18 cellular contexts compared by ENCODE assay signal in genomic region chr16:66910175-66910940, GRCh38. TPM values are rescaled to one million over a fixed set of nuclear protein-coding genes. Genes with fewer than 3 reads are reported as not detected.
A peak's percentile ranks its signal among the peaks of the same experiment; 100 is the strongest.
DNase-seq lines count a peak whose midpoint lies in the region; ATAC-seq, FAIRE-seq and TF ChIP-seq lines count a peak whose summit lies in the region.
"Had no signal": no experiment of that assay in that cellular context is flagged by ENCODE, and none has a peak within 500 bp of the region (broad histone marks: within the 10 kb centered on the region; RNA-seq: fewer than 3 reads in every experiment).

No MANE protein-coding gene starts in this region.

- no peak for FAIRE-seq in A549 (lab: Jason Lieb, UNC)
- no peak for FAIRE-seq in HepG2 (lab: Jason Lieb, UNC)
- FAIRE-seq: H54, RCC 7860 had no signal

- H3K27ac ChIP-seq in A549 (no peak overlapping the region), PC-9 (no peak overlapping the region), HepG2 (ENCODE audit: extremely low read length, insufficient read depth, low read length) (no peak overlapping the region)

- H3K9ac ChIP-seq in HepG2 (ENCODE audit: insufficient read depth, low read depth, low read length) = no peak overlapping the region

- intact Hi-C loops in PC-9 (cut with micrococcal nuclease; ENCODE audit: unreplicated experiment) = no loop called here
- intact Hi-C loops in HepG2 (cut with micrococcal nuclease; ENCODE audit: unreplicated experiment) = no loop called here

- no peaks in the 10 kb centered on the region for H3K79me2 ChIP-seq in PC-9 (ENCODE audit: low read depth)
- H3K79me2 ChIP-seq in HepG2 (ENCODE audit: insufficient read depth, low read length) = no peaks in the 10 kb centered on the region

- POLR2A ChIA-PET in A549 (lab: Yijun Ruan, JAX) = no interaction called here
- POLR2A ChIA-PET in PC-9 (lab: Charles Lee; ENCODE audit: unreplicated experiment) = no interaction called here
- POLR2A ChIA-PET in HepG2 (lab: Yijun Ruan, JAX) = interaction anchor here (1.2 to 2.2 kb wide), 7 partner anchors 8 to 30 kb away, joined by 3 to 15 read pairs (median 5); partner anchors contain the start of genes CDH16, CIAO2B and PDP2

- CTCF ChIA-PET in A549 (lab: Yijun Ruan, JAX) (interaction anchor here (0.5 to 40.8 kb wide), 12 partner anchors 4 to 290 kb away, joined by 3 to 837 read pairs (median 3); partner anchors contain the start of genes CDH16, NAE1, PDP2 and RRAD), PC-9 (lab: Charles Lee) (interaction anchor here (0.5 kb wide), 1 partner anchor 31 kb away, joined by 7 read pairs; no protein-coding TSS in a partner anchor), HepG2 (lab: Yijun Ruan, JAX; ENCODE audit: low intra/inter-chr PET ratio, low total read pairs) (interaction anchor here (1.7 kb wide), 1 partner anchor 15 kb away, joined by 10 read pairs; no protein-coding TSS in a partner anchor)

- H3F3A ChIP-seq in PC-9 (ENCODE audit: insufficient read depth, low read depth) = no peaks in the 10 kb centered on the region

- no peaks in the 10 kb centered on the region for H3K36me3 ChIP-seq in PC-9 (ENCODE audit: low read depth)
- H3K36me3 ChIP-seq in HepG2 (replicated peaks in 1 of 2; ENCODE audit: control insufficient read depth in 1 of 2, insufficient read depth in 2 of 2, low read length in 2 of 2) = no peaks in the 10 kb centered on the region

- H2AFZ ChIP-seq in PC-9 (no peak overlapping the region), HepG2 (ENCODE audit: low read length) (no peak overlapping the region)

- H3K4me3 ChIP-seq in A549 = no peak overlapping the region
- H3K4me3 ChIP-seq in PC-9 = no peak overlapping the region
- no peak overlapping the region for H3K4me3 ChIP-seq in HepG2 (replicated peaks in 1 of 3; ENCODE audit: insufficient read depth in 1 of 3, low read depth in 2 of 3, low read length in 3 of 3)

- H4K20me1 ChIP-seq in PC-9 (ENCODE audit: insufficient read depth) = no peaks in the 10 kb centered on the region
- no peaks in the 10 kb centered on the region for H4K20me1 ChIP-seq in HepG2 (ENCODE audit: insufficient read depth, low read length)

- ATAC-seq in A549 = peak; percentile 16; a peak in 4 of 6 replicates
- ATAC-seq in HepG2 = no peak

- BruUV-seq in PC-9 (replicated peaks; lab: Mats Ljungman, UMichigan) (no TSS peak), HepG2 (replicated peaks; lab: Mats Ljungman, UMichigan) (no TSS peak)

- TF ChIP-seq RAD21 in A549 (conservative IDR thresholded peaks at IDR 0.05 in 1 of 2, IDR thresholded peaks at IDR 0.05 in 1 of 2) (no peak), HepG2 (CRISPR knock-in tag; IDR thresholded peaks at IDR 0.05) (no peak)

- no peaks in the 10 kb centered on the region for H3K9me2 ChIP-seq in PC-9 (ENCODE audit: insufficient read depth)

- H3K9me3 ChIP-seq in A549 (no peaks in the 10 kb centered on the region), PC-9 (ENCODE audit: insufficient read depth, low read depth) (no peaks in the 10 kb centered on the region), HepG2 (ENCODE audit: low read length) (no peaks in the 10 kb centered on the region)

- DNase-seq in A549 (ENCODE audit: low read depth in 1 of 2, low spot score in 1 of 2) = no peak
- DNase-seq in PC-9 = no peak
- DNase-seq in HepG2 (ENCODE audit: low spot score) = no peak
- DNase-seq in dedifferentiated amniotic fluid mesenchymal stem cell (ENCODE audit: extremely low spot score) = no peak
- no peak for DNase-seq in T1000 (lab: John Stamatoyannopoulos, UW)
- no peak for DNase-seq in NCI-H1694 treated with DMSO at 0.1 percent for 48 hours (lab: John Stamatoyannopoulos, UW)
- DNase-seq: ACHN, AML-193, COR-L47, NCI-H1092, NCI-H2107, NCI-H2227 treated with DMSO at 0.1 percent for 48 hours, NCI-H524, SHP77 treated with DMSO at 0.1 percent for 48 hours had no signal

- TF ChIP-seq EP300 in A549 (IDR thresholded peaks at IDR 0.05) (no peak), HepG2 (IDR thresholded peaks at IDR 0.05; ENCODE audit: low read depth in 2 of 2, low read length in 2 of 2) (no peak), HepG2 (CRISPR knock-in tag; IDR thresholded peaks at IDR 0.05; ENCODE audit: borderline replicate concordance) (no peak)

- TF ChIP-seq POLR2A in A549 (IDR thresholded peaks at IDR 0.05; ENCODE audit: low read length) = no peak
- no peak for TF ChIP-seq POLR2A in HepG2 (IDR thresholded peaks at IDR 0.05; ENCODE audit: insufficient read depth in 1 of 2, low read depth in 2 of 2, low read length in 2 of 2)

- WGBS in A549 (ENCODE audit: missing lambda C conversion rate) = 59% methylated on average over 13 of the region's 14 CpGs
- WGBS in HepG2 (ENCODE audit: low lambda C conversion rate) = 41% methylated on average over 12 of the region's 14 CpGs

- in situ Hi-C loops in HepG2 (cut with HindIII; ENCODE audit: extremely low pct_ligation_motif_present, low pct_unique_long_range_greater_than_20kb) = no loop called here

- no peak for TF ChIP-seq CTCF in A549 (IDR thresholded peaks at IDR 0.05)
- TF ChIP-seq CTCF in PC-9 (conservative IDR thresholded peaks at IDR 0.05) = no peak
- no peak for TF ChIP-seq CTCF in HepG2 (CRISPR knock-in tag; IDR thresholded peaks at IDR 0.05)

- H3K27me3 ChIP-seq in PC-9 (ENCODE audit: insufficient read depth, low read depth) (no peaks in the 10 kb centered on the region), HepG2 (ENCODE audit: control insufficient read depth in 1 of 2, insufficient read depth in 2 of 2, low read length in 2 of 2) (no peaks in the 10 kb centered on the region; a peak in 1 of 5 replicates)

- H3K4me2 ChIP-seq in A549 (no peak overlapping the region), PC-9 (peak overlapping the region; percentile 53; the same call in 1 of the 2 replicates), HepG2 (ENCODE audit: low read depth, low read length) (no peak overlapping the region)

- H3K4me1 ChIP-seq in A549 (peaks cover 8% of the 10 kb centered on the region; the same call in 2 of the 3 replicates), PC-9 (replicated peaks; ENCODE audit: insufficient read depth) (peaks cover 17% of the 10 kb centered on the region), HepG2 (ENCODE audit: insufficient read depth, low read length) (peaks cover 42% of the 10 kb centered on the region)

RNA-seq across cellular contexts. Expression of gene CDH16, which starts 8.3 kb away (rescaled TPM):
- polyA plus RNA-seq in A549 (2011; rRNA removed) (0.18 and 0.37 TPM in 2 replicates), A549 (2017; fragmentation: RNase III; extraction: RNeasy Plus Mini Kit Qiagen cat#74134 plus additional on column Dnase treatment) (0.24 to 0.25 TPM (median 0.25 TPM) in 3 replicates), HepG2 (2011; rRNA removed) (2.7 and 5.3 TPM in 2 replicates)
- 0.08 and 0.09 TPM in 2 replicates for polyA plus RNA-seq in A549 (2012; cell fraction: cytosol; rRNA removed)
- 0.20 and 0.46 TPM in 2 replicates for polyA plus RNA-seq in A549 (2012; cell fraction: nucleus; rRNA removed)
- polyA minus RNA-seq in A549 (2011; rRNA and poly(A)+ RNA removed) = 0.49 and 0.54 TPM in 2 replicates
- total RNA-seq in PC-9 (2021) (not detected in 2 replicates), HepG2 (2016; rRNA removed; fragmentation: Illumina TruSeq; extraction: Trizol) (3.2 and 3.9 TPM in 2 replicates)
- total RNA-seq in HepG2 (2016; cell fraction: cytosol; rRNA removed; fragmentation: Illumina TruSeq; extraction: Trizol; ENCODE audit: low read depth) = 0.30 and 0.53 TPM in 2 replicates
- 1.7 and 4.2 TPM in 2 replicates for total RNA-seq in HepG2 (2016; cell fraction: insoluble cytoplasmic fraction; rRNA removed; fragmentation: Illumina TruSeq; extraction: Trizol)
- 0.96 and 1.3 TPM in 2 replicates for total RNA-seq in HepG2 (2016; cell fraction: membrane; rRNA removed; fragmentation: Illumina TruSeq; extraction: Trizol)
- total RNA-seq in HepG2 (2016; cell fraction: nucleus; rRNA removed; fragmentation: Illumina TruSeq; extraction: Trizol) = 3.7 and 4.8 TPM in 2 replicates
- 2.4 and 2.7 TPM in 2 replicates for polyA plus RNA-seq in HepG2 (2011; cell fraction: cytosol; rRNA removed)
- polyA plus RNA-seq in HepG2 (2011; cell fraction: nucleus; rRNA removed) = 16.0 and 18.1 TPM in 2 replicates
- 4.3 and 7.8 TPM in 2 replicates for polyA plus RNA-seq in HepG2 (2012)
- polyA plus RNA-seq in HepG2 (2016; cell fraction: cytosol; fragmentation: Illumina TruSeq; extraction: Trizol; ENCODE audit: low read depth) = 0.38 and 0.63 TPM in 2 replicates
- 1.7 and 2.0 TPM in 2 replicates for polyA plus RNA-seq in HepG2 (2016; cell fraction: insoluble cytoplasmic fraction; fragmentation: Illumina TruSeq; extraction: Trizol; ENCODE audit: low read depth)
- polyA plus RNA-seq in HepG2 (2016; cell fraction: membrane; fragmentation: Illumina TruSeq; extraction: Trizol; ENCODE audit: low read depth) = 1.2 TPM in 2 replicates
- polyA plus RNA-seq in HepG2 (2016; cell fraction: nucleus; fragmentation: Illumina TruSeq; extraction: Trizol; ENCODE audit: insufficient read depth, low read depth) = 7.5 and 8.9 TPM in 2 replicates
- 0.23 and 7.1 TPM in 2 replicates for polyA minus RNA-seq in HepG2 (2011; rRNA and poly(A)+ RNA removed; ENCODE audit: low replicate concordance)
- polyA minus RNA-seq in HepG2 (2011; cell fraction: cytosol; rRNA and poly(A)+ RNA removed) = 1.1 and 2.2 TPM in 2 replicates
- polyA minus RNA-seq in HepG2 (2011; cell fraction: nucleus; rRNA and poly(A)+ RNA removed) = 2.7 and 3.3 TPM in 2 replicates
- total RNA-seq: Daoy, MCF 10A had no signal

RNA-seq across cellular contexts. Expression of gene RRAD, which starts 15.0 kb away (rescaled TPM):
- polyA plus RNA-seq in A549 (2011; rRNA removed) (0.46 and 0.75 TPM in 2 replicates), A549 (2017; fragmentation: RNase III; extraction: RNeasy Plus Mini Kit Qiagen cat#74134 plus additional on column Dnase treatment) (2.2 to 4.7 TPM (median 3.4 TPM) in 3 replicates), HepG2 (2011; rRNA removed) (1.1 TPM in 2 replicates)
- 7.9 and 9.7 TPM in 2 replicates for polyA plus RNA-seq in A549 (2012; cell fraction: cytosol; rRNA removed)
- 26.7 and 27.1 TPM in 2 replicates for polyA plus RNA-seq in A549 (2012; cell fraction: nucleus; rRNA removed)
- polyA minus RNA-seq in A549 (2011; rRNA and poly(A)+ RNA removed) = 0.15 and 0.54 TPM in 2 replicates
- total RNA-seq in PC-9 (2021) (0.24 TPM in 1 of 2 replicates, not detected in the other), HepG2 (2016; rRNA removed; fragmentation: Illumina TruSeq; extraction: Trizol) (0.80 and 1.0 TPM in 2 replicates)
- total RNA-seq in HepG2 (2016; cell fraction: cytosol; rRNA removed; fragmentation: Illumina TruSeq; extraction: Trizol; ENCODE audit: low read depth) = not detected in 2 replicates
- total RNA-seq in HepG2 (2016; cell fraction: insoluble cytoplasmic fraction; rRNA removed; fragmentation: Illumina TruSeq; extraction: Trizol) = 0.49 and 1.3 TPM in 2 replicates
- total RNA-seq in HepG2 (2016; cell fraction: membrane; rRNA removed; fragmentation: Illumina TruSeq; extraction: Trizol) = 0.21 and 0.34 TPM in 2 replicates
- total RNA-seq in HepG2 (2016; cell fraction: nucleus; rRNA removed; fragmentation: Illumina TruSeq; extraction: Trizol) = 0.68 and 0.75 TPM in 2 replicates
- polyA plus RNA-seq in HepG2 (2011; cell fraction: cytosol; rRNA removed) = 0.95 and 1.5 TPM in 2 replicates
- 2.5 and 3.2 TPM in 2 replicates for polyA plus RNA-seq in HepG2 (2011; cell fraction: nucleus; rRNA removed)
- polyA plus RNA-seq in HepG2 (2012) = 0.30 and 0.93 TPM in 2 replicates
- polyA plus RNA-seq in HepG2 (2016; cell fraction: cytosol; fragmentation: Illumina TruSeq; extraction: Trizol; ENCODE audit: low read depth) = 0.19 and 0.25 TPM in 2 replicates
- 0.72 and 1.1 TPM in 2 replicates for polyA plus RNA-seq in HepG2 (2016; cell fraction: insoluble cytoplasmic fraction; fragmentation: Illumina TruSeq; extraction: Trizol; ENCODE audit: low read depth)
- polyA plus RNA-seq in HepG2 (2016; cell fraction: membrane; fragmentation: Illumina TruSeq; extraction: Trizol; ENCODE audit: low read depth) = 0.26 and 0.29 TPM in 2 replicates
- 1.2 and 1.5 TPM in 2 replicates for polyA plus RNA-seq in HepG2 (2016; cell fraction: nucleus; fragmentation: Illumina TruSeq; extraction: Trizol; ENCODE audit: insufficient read depth, low read depth)
- 0.16 and 1.7 TPM in 2 replicates for polyA minus RNA-seq in HepG2 (2011; rRNA and poly(A)+ RNA removed; ENCODE audit: low replicate concordance)
- 1.1 TPM in 1 of 2 replicates, not detected in the other for polyA minus RNA-seq in HepG2 (2011; cell fraction: cytosol; rRNA and poly(A)+ RNA removed)
- 0.37 and 0.90 TPM in 2 replicates for polyA minus RNA-seq in HepG2 (2011; cell fraction: nucleus; rRNA and poly(A)+ RNA removed)
- total RNA-seq: MCF 10A had no signal

RNA-seq across cellular contexts. Expression of gene CIAO2B, which starts 23.8 kb away (rescaled TPM):
- polyA plus RNA-seq in A549 (2011; rRNA removed) (140 and 168 TPM in 2 replicates), A549 (2017; fragmentation: RNase III; extraction: RNeasy Plus Mini Kit Qiagen cat#74134 plus additional on column Dnase treatment) (134 to 148 TPM (median 144 TPM) in 3 replicates), HepG2 (2011; rRNA removed) (293 and 323 TPM in 2 replicates)
- polyA plus RNA-seq in A549 (2012; cell fraction: cytosol; rRNA removed) = 468 and 497 TPM in 2 replicates
- 286 and 317 TPM in 2 replicates for polyA plus RNA-seq in A549 (2012; cell fraction: nucleus; rRNA removed)
- polyA minus RNA-seq in A549 (2011; rRNA and poly(A)+ RNA removed) = 134 and 178 TPM in 2 replicates
- total RNA-seq in PC-9 (2021) (81.7 and 87.1 TPM in 2 replicates), HepG2 (2016; rRNA removed; fragmentation: Illumina TruSeq; extraction: Trizol) (157 and 174 TPM in 2 replicates)
- 112 and 125 TPM in 2 replicates for total RNA-seq in HepG2 (2016; cell fraction: cytosol; rRNA removed; fragmentation: Illumina TruSeq; extraction: Trizol; ENCODE audit: low read depth)
- total RNA-seq in HepG2 (2016; cell fraction: insoluble cytoplasmic fraction; rRNA removed; fragmentation: Illumina TruSeq; extraction: Trizol) = 157 and 172 TPM in 2 replicates
- 121 and 136 TPM in 2 replicates for total RNA-seq in HepG2 (2016; cell fraction: membrane; rRNA removed; fragmentation: Illumina TruSeq; extraction: Trizol)
- 52.6 and 58.0 TPM in 2 replicates for total RNA-seq in HepG2 (2016; cell fraction: nucleus; rRNA removed; fragmentation: Illumina TruSeq; extraction: Trizol)
- 297 and 385 TPM in 2 replicates for polyA plus RNA-seq in HepG2 (2011; cell fraction: cytosol; rRNA removed)
- polyA plus RNA-seq in HepG2 (2011; cell fraction: nucleus; rRNA removed) = 155 and 174 TPM in 2 replicates
- 123 and 148 TPM in 2 replicates for polyA plus RNA-seq in HepG2 (2012)
- 115 and 148 TPM in 2 replicates for polyA plus RNA-seq in HepG2 (2016; cell fraction: cytosol; fragmentation: Illumina TruSeq; extraction: Trizol; ENCODE audit: low read depth)
- 172 and 184 TPM in 2 replicates for polyA plus RNA-seq in HepG2 (2016; cell fraction: insoluble cytoplasmic fraction; fragmentation: Illumina TruSeq; extraction: Trizol; ENCODE audit: low read depth)
- polyA plus RNA-seq in HepG2 (2016; cell fraction: membrane; fragmentation: Illumina TruSeq; extraction: Trizol; ENCODE audit: low read depth) = 126 and 141 TPM in 2 replicates
- 111 and 112 TPM in 2 replicates for polyA plus RNA-seq in HepG2 (2016; cell fraction: nucleus; fragmentation: Illumina TruSeq; extraction: Trizol; ENCODE audit: insufficient read depth, low read depth)
- polyA minus RNA-seq in HepG2 (2011; rRNA and poly(A)+ RNA removed; ENCODE audit: low replicate concordance) = 172 and 255 TPM in 2 replicates
- polyA minus RNA-seq in HepG2 (2011; cell fraction: cytosol; rRNA and poly(A)+ RNA removed) = 61.5 and 83.0 TPM in 2 replicates
- polyA minus RNA-seq in HepG2 (2011; cell fraction: nucleus; rRNA and poly(A)+ RNA removed) = 19.1 and 27.6 TPM in 2 replicates

RNA-seq across cellular contexts. Expression of gene CES2, which starts 25.0 kb away (rescaled TPM):
- polyA plus RNA-seq in A549 (2011; rRNA removed) = 19.4 and 20.4 TPM in 2 replicates
- polyA plus RNA-seq in A549 (2012; cell fraction: cytosol; rRNA removed) = 13.6 and 19.6 TPM in 2 replicates
- 23.0 and 26.3 TPM in 2 replicates for polyA plus RNA-seq in A549 (2012; cell fraction: nucleus; rRNA removed)
- 19.9 to 22.0 TPM (median 20.3 TPM) in 3 replicates for polyA plus RNA-seq in A549 (2017; fragmentation: RNase III; extraction: RNeasy Plus Mini Kit Qiagen cat#74134 plus additional on column Dnase treatment)
- 29.4 and 33.2 TPM in 2 replicates for polyA minus RNA-seq in A549 (2011; rRNA and poly(A)+ RNA removed)
- total RNA-seq in PC-9 (2021) = 32.8 and 35.1 TPM in 2 replicates
- 35.1 and 63.8 TPM in 2 replicates for total RNA-seq in HepG2 (2016; rRNA removed; fragmentation: Illumina TruSeq; extraction: Trizol)
- 12.7 and 15.0 TPM in 2 replicates for total RNA-seq in HepG2 (2016; cell fraction: cytosol; rRNA removed; fragmentation: Illumina TruSeq; extraction: Trizol; ENCODE audit: low read depth)
- 29.8 and 64.2 TPM in 2 replicates for total RNA-seq in HepG2 (2016; cell fraction: insoluble cytoplasmic fraction; rRNA removed; fragmentation: Illumina TruSeq; extraction: Trizol)
- total RNA-seq in HepG2 (2016; cell fraction: membrane; rRNA removed; fragmentation: Illumina TruSeq; extraction: Trizol) = 28.1 and 29.2 TPM in 2 replicates
- 66.6 and 67.9 TPM in 2 replicates for total RNA-seq in HepG2 (2016; cell fraction: nucleus; rRNA removed; fragmentation: Illumina TruSeq; extraction: Trizol)
- 50.6 and 69.7 TPM in 2 replicates for polyA plus RNA-seq in HepG2 (2011; rRNA removed)
- polyA plus RNA-seq in HepG2 (2011; cell fraction: cytosol; rRNA removed) = 53.6 and 111 TPM in 2 replicates
- polyA plus RNA-seq in HepG2 (2011; cell fraction: nucleus; rRNA removed) = 91.0 and 105 TPM in 2 replicates
- 35.0 and 38.8 TPM in 2 replicates for polyA plus RNA-seq in HepG2 (2012)
- 8.2 and 8.4 TPM in 2 replicates for polyA plus RNA-seq in HepG2 (2016; cell fraction: cytosol; fragmentation: Illumina TruSeq; extraction: Trizol; ENCODE audit: low read depth)
- polyA plus RNA-seq in HepG2 (2016; cell fraction: insoluble cytoplasmic fraction; fragmentation: Illumina TruSeq; extraction: Trizol; ENCODE audit: low read depth) = 34.3 and 41.4 TPM in 2 replicates
- 23.2 and 23.5 TPM in 2 replicates for polyA plus RNA-seq in HepG2 (2016; cell fraction: membrane; fragmentation: Illumina TruSeq; extraction: Trizol; ENCODE audit: low read depth)
- polyA plus RNA-seq in HepG2 (2016; cell fraction: nucleus; fragmentation: Illumina TruSeq; extraction: Trizol; ENCODE audit: insufficient read depth, low read depth) = 90.2 and 93.4 TPM in 2 replicates
- 57.1 and 105 TPM in 2 replicates for polyA minus RNA-seq in HepG2 (2011; rRNA and poly(A)+ RNA removed; ENCODE audit: low replicate concordance)
- 38.1 and 44.7 TPM in 2 replicates for polyA minus RNA-seq in HepG2 (2011; cell fraction: cytosol; rRNA and poly(A)+ RNA removed)
- polyA minus RNA-seq in HepG2 (2011; cell fraction: nucleus; rRNA and poly(A)+ RNA removed) = 58.2 and 81.7 TPM in 2 replicates

RNA-seq across cellular contexts. Expression of gene PDP2, which starts 30.0 kb away (rescaled TPM):
- polyA plus RNA-seq in A549 (2011; rRNA removed) (10.0 and 10.7 TPM in 2 replicates), A549 (2017; fragmentation: RNase III; extraction: RNeasy Plus Mini Kit Qiagen cat#74134 plus additional on column Dnase treatment) (7.7 to 10.5 TPM (median 8.7 TPM) in 3 replicates), HepG2 (2011; rRNA removed) (12.2 and 12.8 TPM in 2 replicates)
- 3.5 and 4.3 TPM in 2 replicates for polyA plus RNA-seq in A549 (2012; cell fraction: cytosol; rRNA removed)
- polyA plus RNA-seq in A549 (2012; cell fraction: nucleus; rRNA removed) = 3.3 and 4.0 TPM in 2 replicates
- polyA minus RNA-seq in A549 (2011; rRNA and poly(A)+ RNA removed) = 27.2 and 31.7 TPM in 2 replicates
- total RNA-seq in PC-9 (2021) (17.4 and 21.6 TPM in 2 replicates), HepG2 (2016; rRNA removed; fragmentation: Illumina TruSeq; extraction: Trizol) (15.8 and 38.2 TPM in 2 replicates)
- 1.8 and 2.5 TPM in 2 replicates for total RNA-seq in HepG2 (2016; cell fraction: cytosol; rRNA removed; fragmentation: Illumina TruSeq; extraction: Trizol; ENCODE audit: low read depth)
- 16.2 and 31.7 TPM in 2 replicates for total RNA-seq in HepG2 (2016; cell fraction: insoluble cytoplasmic fraction; rRNA removed; fragmentation: Illumina TruSeq; extraction: Trizol)
- 8.4 and 10.1 TPM in 2 replicates for total RNA-seq in HepG2 (2016; cell fraction: membrane; rRNA removed; fragmentation: Illumina TruSeq; extraction: Trizol)
- total RNA-seq in HepG2 (2016; cell fraction: nucleus; rRNA removed; fragmentation: Illumina TruSeq; extraction: Trizol) = 17.0 and 17.2 TPM in 2 replicates
- 8.3 and 11.7 TPM in 2 replicates for polyA plus RNA-seq in HepG2 (2011; cell fraction: cytosol; rRNA removed)
- 10.2 and 12.4 TPM in 2 replicates for polyA plus RNA-seq in HepG2 (2011; cell fraction: nucleus; rRNA removed)
- polyA plus RNA-seq in HepG2 (2012) = 7.7 and 9.5 TPM in 2 replicates
- 0.66 and 1.1 TPM in 2 replicates for polyA plus RNA-seq in HepG2 (2016; cell fraction: cytosol; fragmentation: Illumina TruSeq; extraction: Trizol; ENCODE audit: low read depth)
- polyA plus RNA-seq in HepG2 (2016; cell fraction: insoluble cytoplasmic fraction; fragmentation: Illumina TruSeq; extraction: Trizol; ENCODE audit: low read depth) = 17.5 and 18.0 TPM in 2 replicates
- polyA plus RNA-seq in HepG2 (2016; cell fraction: membrane; fragmentation: Illumina TruSeq; extraction: Trizol; ENCODE audit: low read depth) = 2.9 and 3.2 TPM in 2 replicates
- polyA plus RNA-seq in HepG2 (2016; cell fraction: nucleus; fragmentation: Illumina TruSeq; extraction: Trizol; ENCODE audit: insufficient read depth, low read depth) = 19.4 and 23.4 TPM in 2 replicates
- 46.5 and 49.0 TPM in 2 replicates for polyA minus RNA-seq in HepG2 (2011; rRNA and poly(A)+ RNA removed; ENCODE audit: low replicate concordance)
- polyA minus RNA-seq in HepG2 (2011; cell fraction: cytosol; rRNA and poly(A)+ RNA removed) = 10.5 and 12.8 TPM in 2 replicates
- 10.0 and 15.5 TPM in 2 replicates for polyA minus RNA-seq in HepG2 (2011; cell fraction: nucleus; rRNA and poly(A)+ RNA removed)
